ENCODE assay signal across 21 cellular contexts in the genomic region with DNA sequence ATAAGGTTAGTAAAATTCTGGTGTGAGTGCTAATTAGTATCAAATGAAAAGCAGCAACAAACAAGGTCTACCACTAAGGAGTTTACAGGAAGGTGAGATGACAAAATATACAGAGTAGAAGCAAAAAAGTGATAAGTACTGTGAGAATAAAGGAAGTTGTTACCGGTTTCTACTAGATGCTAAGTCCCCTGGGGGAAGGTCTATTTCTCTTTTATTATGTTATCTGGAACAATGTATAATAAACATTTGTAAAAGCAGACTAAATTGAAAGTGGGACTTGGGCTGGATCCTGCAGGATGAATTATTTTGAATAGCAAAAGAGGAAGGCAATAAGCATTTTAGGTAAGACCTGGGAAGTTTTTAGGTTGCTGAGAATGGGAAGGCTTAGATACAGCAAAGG.
"Had no signal": no experiment of that assay in that cellular context is flagged by ENCODE, and none has a peak within 500 bp of the region (broad histone marks: within the 10 kb centered on the region; RNA-seq: fewer than 3 reads in every experiment).

No MANE protein-coding gene starts in this region.

- H3K4me3 ChIP-seq: hepatocyte, transverse colon, vagina had no signal

- H3K27me3 ChIP-seq: hepatocyte, transverse colon, vagina had no signal

- DNase-seq: activated CD4-positive, alpha-beta T cell treated with anti-CD3 and anti-CD28 coated beads, Interleukin-2, amount 10 ng/mL, durations not matched to agents 24 days and 14 days; activated CD4-positive, CD25-positive, alpha-beta regulatory T cell; activated CD8-positive, alpha-beta memory T cell treated with anti-CD3 and anti-CD28 coated beads, Interleukin-2, amount 50 U/mL, for 4 hours; activated CD8-positive, alpha-beta T cell treated with anti-CD3 and anti-CD28 coated beads, Interleukin-2, amount 10 ng/mL, durations not matched to agents 7 days and 5 days; activated effector memory CD4-positive, alpha-beta T cell treated with anti-CD3 and anti-CD28 coated beads, Interleukin-2, amount 50 U/mL, for 16 hours; activated T-cell treated with anti-CD3 and anti-CD28 coated beads, Interleukin-2, amount 50 U/mL, for 48 hours; amniotic stem cell; islet precursor cell; mammary epithelial cell; nucleus accumbens; posterior cingulate gyrus; retina; stimulated activated naive CD4-positive, alpha-beta T cell; substantia nigra; transverse colon had no signal

- H3K36me3 ChIP-seq: transverse colon, vagina had no signal

- H3K9me3 ChIP-seq: transverse colon, vagina had no signal

- H3K27ac ChIP-seq: hepatocyte, transverse colon, vagina had no signal

- H3K4me1 ChIP-seq: transverse colon, vagina had no signal

- H3K27ac Mint-ChIP-seq: activated CD4-positive, alpha-beta T cell treated with anti-CD3 and anti-CD28 coated beads, Interleukin-2, amount 10 ng/mL, durations not matched to agents 24 days and 14 days; activated CD8-positive, alpha-beta T cell treated with anti-CD3 and anti-CD28 coated beads, Interleukin-2, amount 10 ng/mL, durations not matched to agents 7 days and 5 days; activated naive CD8-positive, alpha-beta T cell; natural killer cell treated with Interleukin-12 subunit alpha and Interleukin-12 subunit beta and Interleukin-15 and Interleukin-18, amount 100 ng/mL, for 72 hours had no signal

- H3K4me3 Mint-ChIP-seq: activated CD4-positive, alpha-beta T cell treated with anti-CD3 and anti-CD28 coated beads, Interleukin-2, amount 10 ng/mL, durations not matched to agents 24 days and 14 days; activated CD8-positive, alpha-beta T cell treated with anti-CD3 and anti-CD28 coated beads, Interleukin-2, amount 10 ng/mL, durations not matched to agents 7 days and 5 days; activated naive CD8-positive, alpha-beta T cell; natural killer cell treated with Interleukin-12 subunit alpha and Interleukin-12 subunit beta and Interleukin-15 and Interleukin-18, amount 100 ng/mL, for 72 hours had no signal

- ATAC-seq: activated CD8-positive, alpha-beta T cell treated with anti-CD3 and anti-CD28 coated beads, Interleukin-2, amount 10 ng/mL, durations not matched to agents 7 days and 5 days; esophagus mucosa; left lobe of liver; natural killer cell treated with Interleukin-12 subunit alpha and Interleukin-12 subunit beta and Interleukin-15 and Interleukin-18, amount 100 ng/mL, for 72 hours had no signal

- H3K27me3 Mint-ChIP-seq: activated CD4-positive, alpha-beta T cell treated with anti-CD3 and anti-CD28 coated beads, Interleukin-2, amount 10 ng/mL, durations not matched to agents 24 days and 14 days; activated naive CD8-positive, alpha-beta T cell; natural killer cell treated with Interleukin-12 subunit alpha and Interleukin-12 subunit beta and Interleukin-15 and Interleukin-18, amount 100 ng/mL, for 72 hours had no signal

- H3K9me3 Mint-ChIP-seq: activated CD4-positive, alpha-beta T cell treated with anti-CD3 and anti-CD28 coated beads, Interleukin-2, amount 10 ng/mL, durations not matched to agents 24 days and 14 days; natural killer cell treated with Interleukin-12 subunit alpha and Interleukin-12 subunit beta and Interleukin-15 and Interleukin-18, amount 100 ng/mL, for 72 hours had no signal
